In genomic region chr16:967546-968295, GRCh38 we compare ENCODE assay signal across 30 cellular contexts. TPM values are rescaled to one million over a fixed set of nuclear protein-coding genes. Genes with fewer than 3 reads are reported as not detected.
DNase-seq lines count a peak whose midpoint lies in the region; ATAC-seq and TF ChIP-seq lines count a peak whose summit lies in the region.
"Had no signal": no experiment of that assay in that cellular context is flagged by ENCODE, and none has a peak within 500 bp of the region (broad histone marks: within the 10 kb centered on the region; RNA-seq: fewer than 3 reads in every experiment).

No MANE protein-coding gene starts in this region.

- H3F3A ChIP-seq in GM23248 (ENCODE audit: insufficient read depth) = no peaks in the 10 kb centered on the region

- H3K4me3 ChIP-seq in BLaER1 = no peak overlapping the region
- no peak overlapping the region for H3K4me3 ChIP-seq in GM23248
- H3K4me3 ChIP-seq: gastroesophageal sphincter, GM12878, lung, mucosa of descending colon, PC-9, right lobe of liver had no signal

- H4K20me1 ChIP-seq in BLaER1 = peaks cover 25% of the 10 kb centered on the region
- H4K20me1 ChIP-seq in GM23248 (ENCODE audit: insufficient read depth) = no peaks in the 10 kb centered on the region

- POLR2A ChIA-PET in RWPE1 (lab: Yijun Ruan, JAX; ENCODE audit: low non-redundant PET) = no interaction called here

- H3K4me1 Mint-ChIP-seq in central memory CD8-positive, alpha-beta T cell = peaks cover 43% of the 10 kb centered on the region
- peaks cover 62% of the 10 kb centered on the region for H3K4me1 Mint-ChIP-seq in nephron progenitor cell

- H3K27me3 Mint-ChIP-seq in central memory CD8-positive, alpha-beta T cell = no peaks in the 10 kb centered on the region
- H3K27me3 Mint-ChIP-seq in nephron progenitor cell (ENCODE audit: low read depth, poor library complexity) = peaks cover 3% of the 10 kb centered on the region
- H3K27me3 Mint-ChIP-seq: type B pancreatic cell had no signal

- no peaks in the 10 kb centered on the region for H3K9me3 Mint-ChIP-seq in central memory CD8-positive, alpha-beta T cell
- peaks cover 32% of the 10 kb centered on the region for H3K9me3 Mint-ChIP-seq in nephron progenitor cell
- H3K9me3 Mint-ChIP-seq: activated naive CD8-positive, alpha-beta T cell treated with anti-CD3 and anti-CD28 coated beads, Interleukin-2, amount 50 U/mL, for 24 hours had no signal

- no peaks in the 10 kb centered on the region for H3K9me2 ChIP-seq in GM23248 (ENCODE audit: insufficient read depth)

- peaks cover 58% of the 10 kb centered on the region for H3K4me1 ChIP-seq in BLaER1
- H3K4me1 ChIP-seq in GM23248 (ENCODE audit: insufficient read depth) = no peaks in the 10 kb centered on the region
- H3K4me1 ChIP-seq: BE2C had no signal

- DNase-seq in RWPE1 (ENCODE audit: low spot score) (no peak), nephron progenitor cell (no peak), GM23248 (no peak), DMS 273 (lab: John Stamatoyannopoulos, UW; ENCODE audit: unreplicated experiment) (no peak), HCEC 1CT (no peak)
- DNase-seq in central memory CD8-positive, alpha-beta T cell (ENCODE audit: low spot score in 2 of 2) = no peak
- DNase-seq: activated CD4-positive, alpha-beta T cell treated with anti-CD3 and anti-CD28 coated beads for 4 hours; activated effector memory CD4-positive, alpha-beta T cell treated with Interleukin-2 at 50 U/mL for 16 hours; activated naive CD8-positive, alpha-beta T cell treated with anti-CD3 and anti-CD28 coated beads, Interleukin-2, amount 50 U/mL, for 24 hours; BE2C; effector CD4-positive, alpha-beta T cell; H9; hippocampal formation; Kasumi-1; NCI-H1436; NCI-H2081 treated with DMSO at 0.1 percent for 48 hours; NCI-H526; NK-92 treated with Interleukin-12 subunit alpha and Interleukin-12 subunit beta, amount 100 ng/mL, for 24 hours; PC-9; SHP77 treated with DMSO at 0.1 percent for 48 hours; stimulated activated CD4-positive, alpha-beta T cell treated with anti-CD3 and anti-CD28 coated beads, Interleukin-12 subunit alpha, Interleukin-12 subunit beta, amount 100 ng/mL, for 4 hours; stimulated activated CD4-positive, alpha-beta T cell treated with anti-CD3 and anti-CD28 coated beads, Interleukin-2, amount 100 ng/mL, for 48 hours had no signal

- CTCF ChIA-PET in RWPE1 (lab: Yijun Ruan, JAX) = no interaction called here

- H3K4me2 ChIP-seq in BLaER1 (peak overlapping the region; percentile 100; the same call in 1 of the 2 replicates), GM23248 (ENCODE audit: unreplicated experiment) (no peak overlapping the region)
- H3K4me2 ChIP-seq: PC-9 had no signal

- in situ Hi-C loops in GM23248 (cut with MboI) = no loop called here

- H3K36me3 ChIP-seq in BLaER1 = peaks cover 33% of the 10 kb centered on the region
- H3K36me3 ChIP-seq in GM23248 (ENCODE audit: low read depth) = no peaks in the 10 kb centered on the region
- H3K36me3 ChIP-seq: right lobe of liver had no signal

- no peak overlapping the region for H3K27ac Mint-ChIP-seq in central memory CD8-positive, alpha-beta T cell (ENCODE audit: low read depth)
- H3K27ac Mint-ChIP-seq in nephron progenitor cell = peak overlapping the region; percentile 81
- H3K27ac Mint-ChIP-seq: activated naive CD8-positive, alpha-beta T cell treated with anti-CD3 and anti-CD28 coated beads, Interleukin-2, amount 50 U/mL, for 24 hours; H9 had no signal

- TF ChIP-seq CTCF in RWPE1 (conservative IDR thresholded peaks at IDR 0.05; ENCODE audit: low read depth) (no peak), nephron progenitor cell (IDR thresholded peaks at IDR 0.05) (no peak)

- H3K9ac ChIP-seq in BLaER1 = peak overlapping the region; percentile 2; the same call in 1 of the 2 replicates
- no peak overlapping the region for H3K9ac ChIP-seq in GM23248

- H2AFZ ChIP-seq in GM23248 = no peak overlapping the region
- H2AFZ ChIP-seq: PC-9 had no signal

- no peak for ATAC-seq in central memory CD8-positive, alpha-beta T cell (replicated peaks; ENCODE audit: extremely low read depth, poor library complexity, severe bottlenecking)
- ATAC-seq in HG03095 (IDR thresholded peaks at IDR 0.05; ENCODE audit: unreplicated experiment) = no peak
- ATAC-seq: activated naive CD8-positive, alpha-beta T cell treated with anti-CD3 and anti-CD28 coated beads, Interleukin-2, amount 50 U/mL, for 24 hours; gastroesophageal sphincter; GM12878; mucosa of descending colon; right lobe of liver had no signal

- 94% methylated on average over 39 to 40 of the region's 41 CpGs for WGBS in GM23248 (ENCODE audit: low coverage in 1 of 2, low lambda C conversion rate in 2 of 2, missing lambda C conversion rate in 2 of 2), 2 experiments

- H3K4me3 Mint-ChIP-seq in central memory CD8-positive, alpha-beta T cell = peak overlapping the region; percentile 70
- no peak overlapping the region for H3K4me3 Mint-ChIP-seq in nephron progenitor cell

- peaks cover 6% of the 10 kb centered on the region for H3K36me3 Mint-ChIP-seq in central memory CD8-positive, alpha-beta T cell (ENCODE audit: insufficient read depth)
- H3K36me3 Mint-ChIP-seq in nephron progenitor cell (ENCODE audit: low read depth) = peaks cover 55% of the 10 kb centered on the region

- H3K27me3 ChIP-seq in BLaER1 = peaks cover 12% of the 10 kb centered on the region
- no peaks in the 10 kb centered on the region for H3K27me3 ChIP-seq in GM23248 (replicated peaks; ENCODE audit: insufficient read depth)
- H3K27me3 ChIP-seq: BE2C, gastroesophageal sphincter, right lobe of liver had no signal

- H3K79me2 ChIP-seq in GM23248 (ENCODE audit: insufficient read depth) = peaks cover 14% of the 10 kb centered on the region

- peaks cover 13% of the 10 kb centered on the region; the same call in 1 of the 2 replicates for H3K9me3 ChIP-seq in BLaER1
- H3K9me3 ChIP-seq in GM23248 (ENCODE audit: low read depth) = no peaks in the 10 kb centered on the region
- H3K9me3 ChIP-seq: BE2C, gastroesophageal sphincter, mucosa of descending colon, right lobe of liver had no signal

- H3K27ac ChIP-seq in BLaER1 (no peak overlapping the region), RWPE1 (peak overlapping the region; percentile 15; the same call in 1 of the 2 replicates), GM23248 (no peak overlapping the region)
- H3K27ac ChIP-seq: gastroesophageal sphincter, PC-9, right lobe of liver had no signal

RNA-seq across cellular contexts. Expression of gene LMF1, which starts 3.1 kb away (rescaled TPM):
- total RNA-seq in GM23248 (2014; rRNA removed; shearing (Covaris generic)) = 37.8 and 53.0 TPM in 2 replicates
- polyA plus RNA-seq in GM23248 (2016; fragmentation: Nextera tagmentation; extraction: Ambion mirVana) = 23.1 and 24.6 TPM in 2 replicates

RNA-seq across cellular contexts. Expression of gene SOX8, which starts 13.8 kb away (rescaled TPM):
- 0.43 and 0.89 TPM in 2 replicates for total RNA-seq in GM23248 (2014; rRNA removed; shearing (Covaris generic))
- polyA plus RNA-seq in GM23248 (2016; fragmentation: Nextera tagmentation; extraction: Ambion mirVana) = 0.08 and 0.15 TPM in 2 replicates
- total RNA-seq: GM12878, PC-9 had no signal
- polyA plus RNA-seq: GM12878 had no signal
